ENCODE assay signal across 1 cellular context in the genomic region with DNA sequence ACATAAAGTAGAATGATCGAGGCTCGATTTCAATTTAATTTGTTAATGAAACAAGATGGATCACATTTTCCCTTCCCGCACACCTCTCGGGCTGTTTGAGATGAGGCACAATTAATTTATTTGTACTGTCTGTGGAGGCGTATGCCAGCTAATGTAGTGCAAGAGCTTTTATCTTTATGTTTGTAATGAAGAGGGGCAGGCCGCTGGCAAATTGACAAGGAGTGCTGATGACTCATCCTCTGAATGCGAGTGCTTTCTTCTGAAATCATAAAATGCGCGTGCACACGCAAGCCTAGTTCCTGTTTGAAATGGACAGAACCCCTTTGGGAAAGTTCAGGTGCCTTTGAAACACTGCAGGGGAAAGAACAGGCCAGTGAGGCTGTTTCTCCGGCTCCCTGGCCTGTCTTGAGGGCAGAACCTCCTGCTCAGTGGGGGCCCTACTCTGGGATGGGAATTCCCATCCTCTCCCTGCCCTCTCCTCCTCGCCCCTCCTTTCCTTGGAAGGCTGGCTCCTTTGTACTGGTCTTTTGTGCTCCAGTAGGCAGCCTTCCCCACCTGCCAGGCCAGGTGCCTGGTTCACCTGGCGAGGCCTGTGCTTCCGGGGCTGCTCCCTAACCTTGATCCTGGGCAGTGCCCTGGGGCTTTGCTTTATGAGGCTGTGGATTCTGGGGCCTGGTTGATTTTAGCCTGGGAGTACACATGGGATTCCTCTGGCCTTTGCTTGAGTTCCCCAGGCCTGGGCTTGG.
TF ChIP-seq lines count a peak whose summit lies in the region.

No MANE protein-coding gene starts in this region.

TF ChIP-seq in K562, 482 proteins besides CTCF, POLR2A, EP300 and RAD21 (continued from another document and continues in another):
- no peak for TF ChIP-seq ZC3H11A (IDR thresholded peaks at IDR 0.05; ENCODE audit: low read depth, low read length)
- TF ChIP-seq, protein P1, sequence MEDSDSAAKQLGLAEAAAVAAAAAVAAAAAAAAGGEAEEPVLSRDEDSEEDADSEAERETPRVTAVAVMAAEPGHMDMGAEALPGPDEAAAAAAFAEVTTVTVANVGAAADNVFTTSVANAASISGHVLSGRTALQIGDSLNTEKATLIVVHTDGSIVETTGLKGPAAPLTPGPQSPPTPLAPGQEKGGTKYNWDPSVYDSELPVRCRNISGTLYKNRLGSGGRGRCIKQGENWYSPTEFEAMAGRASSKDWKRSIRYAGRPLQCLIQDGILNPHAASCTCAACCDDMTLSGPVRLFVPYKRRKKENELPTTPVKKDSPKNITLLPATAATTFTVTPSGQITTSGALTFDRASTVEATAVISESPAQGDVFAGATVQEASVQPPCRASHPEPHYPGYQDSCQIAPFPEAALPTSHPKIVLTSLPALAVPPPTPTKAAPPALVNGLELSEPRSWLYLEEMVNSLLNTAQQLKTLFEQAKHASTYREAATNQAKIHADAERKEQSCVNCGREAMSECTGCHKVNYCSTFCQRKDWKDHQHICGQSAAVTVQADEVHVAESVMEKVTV (CRISPR knock-in tag; IDR thresholded peaks at IDR 0.05): no peak
- TF ChIP-seq MTA2 (IDR thresholded peaks at IDR 0.05; ENCODE audit: low read depth): no peak
- TF ChIP-seq CREB1 (IDR thresholded peaks at IDR 0.05): 0 out of 2 replicates have a peak, but pooled peaks have one; percentile 13
- TF ChIP-seq CREB1 (CRISPR knock-in tag; IDR thresholded peaks at IDR 0.05): no peak
- TF ChIP-seq ZNF274 (IDR thresholded peaks at IDR 0.05; ENCODE audit: borderline replicate concordance, low read depth, low read length): no peak
- TF ChIP-seq ZC3H4 (CRISPR knock-in tag; IDR thresholded peaks at IDR 0.05; ENCODE audit: borderline replicate concordance): no peak
- no peak for TF ChIP-seq ZNF347 (CRISPR knock-in tag; IDR thresholded peaks at IDR 0.05; ENCODE audit: low read depth)
- peak; percentile 58; the same call in 1 of the 2 replicates for TF ChIP-seq MYNN (IDR thresholded peaks at IDR 0.05)
- no peak for TF ChIP-seq MYNN (CRISPR knock-in tag; IDR thresholded peaks at IDR 0.05)
- no peak for TF ChIP-seq SAFB2 (IDR thresholded peaks at IDR 0.05; ENCODE audit: borderline replicate concordance, low read depth, low read length, severe bottlenecking)
- TF ChIP-seq, protein P2, sequence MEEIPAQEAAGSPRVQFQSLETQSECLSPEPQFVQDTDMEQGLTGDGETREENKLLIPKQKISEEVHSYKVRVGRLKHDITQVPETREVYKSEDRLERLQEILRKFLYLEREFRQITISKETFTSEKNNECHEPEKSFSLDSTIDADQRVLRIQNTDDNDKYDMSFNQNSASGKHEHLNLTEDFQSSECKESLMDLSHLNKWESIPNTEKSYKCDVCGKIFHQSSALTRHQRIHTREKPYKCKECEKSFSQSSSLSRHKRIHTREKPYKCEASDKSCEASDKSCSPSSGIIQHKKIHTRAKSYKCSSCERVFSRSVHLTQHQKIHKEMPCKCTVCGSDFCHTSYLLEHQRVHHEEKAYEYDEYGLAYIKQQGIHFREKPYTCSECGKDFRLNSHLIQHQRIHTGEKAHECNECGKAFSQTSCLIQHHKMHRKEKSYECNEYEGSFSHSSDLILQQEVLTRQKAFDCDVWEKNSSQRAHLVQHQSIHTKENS (CRISPR knock-in tag; IDR thresholded peaks at IDR 0.05): no peak
- TF ChIP-seq, protein P3, sequence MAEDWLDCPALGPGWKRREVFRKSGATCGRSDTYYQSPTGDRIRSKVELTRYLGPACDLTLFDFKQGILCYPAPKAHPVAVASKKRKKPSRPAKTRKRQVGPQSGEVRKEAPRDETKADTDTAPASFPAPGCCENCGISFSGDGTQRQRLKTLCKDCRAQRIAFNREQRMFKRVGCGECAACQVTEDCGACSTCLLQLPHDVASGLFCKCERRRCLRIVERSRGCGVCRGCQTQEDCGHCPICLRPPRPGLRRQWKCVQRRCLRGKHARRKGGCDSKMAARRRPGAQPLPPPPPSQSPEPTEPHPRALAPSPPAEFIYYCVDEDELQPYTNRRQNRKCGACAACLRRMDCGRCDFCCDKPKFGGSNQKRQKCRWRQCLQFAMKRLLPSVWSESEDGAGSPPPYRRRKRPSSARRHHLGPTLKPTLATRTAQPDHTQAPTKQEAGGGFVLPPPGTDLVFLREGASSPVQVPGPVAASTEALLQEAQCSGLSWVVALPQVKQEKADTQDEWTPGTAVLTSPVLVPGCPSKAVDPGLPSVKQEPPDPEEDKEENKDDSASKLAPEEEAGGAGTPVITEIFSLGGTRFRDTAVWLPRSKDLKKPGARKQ (CRISPR knock-in tag; IDR thresholded peaks at IDR 0.05): peak; percentile 94
- no peak for TF ChIP-seq MTA1 (IDR thresholded peaks at IDR 0.05; ENCODE audit: borderline replicate concordance)
- TF ChIP-seq SMARCA4 (IDR thresholded peaks at IDR 0.05): peak; percentile 85
- TF ChIP-seq NR1H2 (CRISPR knock-in tag; IDR thresholded peaks at IDR 0.05): no peak
- TF ChIP-seq TAF15 (IDR thresholded peaks at IDR 0.05; ENCODE audit: low read depth, low read length): no peak
- TF ChIP-seq TCF7 (IDR thresholded peaks at IDR 0.05; ENCODE audit: borderline replicate concordance): no peak
- TF ChIP-seq ZNF316 (IDR thresholded peaks at IDR 0.05): peak; percentile 29; the same call in 1 of the 2 replicates
- TF ChIP-seq, protein P4, sequence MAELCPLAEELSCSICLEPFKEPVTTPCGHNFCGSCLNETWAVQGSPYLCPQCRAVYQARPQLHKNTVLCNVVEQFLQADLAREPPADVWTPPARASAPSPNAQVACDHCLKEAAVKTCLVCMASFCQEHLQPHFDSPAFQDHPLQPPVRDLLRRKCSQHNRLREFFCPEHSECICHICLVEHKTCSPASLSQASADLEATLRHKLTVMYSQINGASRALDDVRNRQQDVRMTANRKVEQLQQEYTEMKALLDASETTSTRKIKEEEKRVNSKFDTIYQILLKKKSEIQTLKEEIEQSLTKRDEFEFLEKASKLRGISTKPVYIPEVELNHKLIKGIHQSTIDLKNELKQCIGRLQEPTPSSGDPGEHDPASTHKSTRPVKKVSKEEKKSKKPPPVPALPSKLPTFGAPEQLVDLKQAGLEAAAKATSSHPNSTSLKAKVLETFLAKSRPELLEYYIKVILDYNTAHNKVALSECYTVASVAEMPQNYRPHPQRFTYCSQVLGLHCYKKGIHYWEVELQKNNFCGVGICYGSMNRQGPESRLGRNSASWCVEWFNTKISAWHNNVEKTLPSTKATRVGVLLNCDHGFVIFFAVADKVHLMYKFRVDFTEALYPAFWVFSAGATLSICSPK (IDR thresholded peaks at IDR 0.05; ENCODE audit: borderline replicate concordance): no peak
- TF ChIP-seq RBBP5 (IDR thresholded peaks at IDR 0.05; ENCODE audit: borderline replicate concordance, insufficient read depth, low read length, poor library complexity, severe bottlenecking): peak; percentile 21
- TF ChIP-seq NBN (IDR thresholded peaks at IDR 0.05; ENCODE audit: low read depth): no peak
- no peak for TF ChIP-seq ZNF76 (CRISPR knock-in tag; IDR thresholded peaks at IDR 0.05; ENCODE audit: borderline replicate concordance)
- TF ChIP-seq MAZ (CRISPR knock-in tag; conservative IDR thresholded peaks at IDR 0.05 in 1 of 2, IDR thresholded peaks at IDR 0.05 in 1 of 2): peak in 1 of 2 experiments; percentile 24; a peak in 1 of 4 replicates
- no peak for TF ChIP-seq ZNF282 (CRISPR knock-in tag; IDR thresholded peaks at IDR 0.05)
- TF ChIP-seq, protein P5, sequence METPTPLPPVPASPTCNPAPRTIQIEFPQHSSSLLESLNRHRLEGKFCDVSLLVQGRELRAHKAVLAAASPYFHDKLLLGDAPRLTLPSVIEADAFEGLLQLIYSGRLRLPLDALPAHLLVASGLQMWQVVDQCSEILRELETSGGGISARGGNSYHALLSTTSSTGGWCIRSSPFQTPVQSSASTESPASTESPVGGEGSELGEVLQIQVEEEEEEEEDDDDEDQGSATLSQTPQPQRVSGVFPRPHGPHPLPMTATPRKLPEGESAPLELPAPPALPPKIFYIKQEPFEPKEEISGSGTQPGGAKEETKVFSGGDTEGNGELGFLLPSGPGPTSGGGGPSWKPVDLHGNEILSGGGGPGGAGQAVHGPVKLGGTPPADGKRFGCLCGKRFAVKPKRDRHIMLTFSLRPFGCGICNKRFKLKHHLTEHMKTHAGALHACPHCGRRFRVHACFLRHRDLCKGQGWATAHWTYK (CRISPR knock-in tag; IDR thresholded peaks at IDR 0.05): no peak
- TF ChIP-seq EGR1 (conservative IDR thresholded peaks at IDR 0.05): peak; percentile 33; the same call in 1 of the 2 replicates
- TF ChIP-seq CAMTA2 (CRISPR knock-in tag; conservative IDR thresholded peaks at IDR 0.05): no peak
- no peak for TF ChIP-seq KAT7 (CRISPR knock-in tag; IDR thresholded peaks at IDR 0.05; ENCODE audit: borderline replicate concordance)
- TF ChIP-seq MAFF (IDR thresholded peaks at IDR 0.05; ENCODE audit: low read length): peak; percentile 24; the same call in 1 of the 2 replicates
- TF ChIP-seq, protein P6, sequence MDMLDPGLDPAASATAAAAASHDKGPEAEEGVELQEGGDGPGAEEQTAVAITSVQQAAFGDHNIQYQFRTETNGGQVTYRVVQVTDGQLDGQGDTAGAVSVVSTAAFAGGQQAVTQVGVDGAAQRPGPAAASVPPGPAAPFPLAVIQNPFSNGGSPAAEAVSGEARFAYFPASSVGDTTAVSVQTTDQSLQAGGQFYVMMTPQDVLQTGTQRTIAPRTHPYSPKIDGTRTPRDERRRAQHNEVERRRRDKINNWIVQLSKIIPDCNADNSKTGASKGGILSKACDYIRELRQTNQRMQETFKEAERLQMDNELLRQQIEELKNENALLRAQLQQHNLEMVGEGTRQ (CRISPR knock-in tag; IDR thresholded peaks at IDR 0.05): no peak
- no peak for TF ChIP-seq ZNF551 (CRISPR knock-in tag; IDR thresholded peaks at IDR 0.05)
- TF ChIP-seq BMI1 (IDR thresholded peaks at IDR 0.05; ENCODE audit: low read length): no peak
- peak; percentile 48 for TF ChIP-seq ELF1 (tag; IDR thresholded peaks at IDR 0.05)
- TF ChIP-seq, protein P7, sequence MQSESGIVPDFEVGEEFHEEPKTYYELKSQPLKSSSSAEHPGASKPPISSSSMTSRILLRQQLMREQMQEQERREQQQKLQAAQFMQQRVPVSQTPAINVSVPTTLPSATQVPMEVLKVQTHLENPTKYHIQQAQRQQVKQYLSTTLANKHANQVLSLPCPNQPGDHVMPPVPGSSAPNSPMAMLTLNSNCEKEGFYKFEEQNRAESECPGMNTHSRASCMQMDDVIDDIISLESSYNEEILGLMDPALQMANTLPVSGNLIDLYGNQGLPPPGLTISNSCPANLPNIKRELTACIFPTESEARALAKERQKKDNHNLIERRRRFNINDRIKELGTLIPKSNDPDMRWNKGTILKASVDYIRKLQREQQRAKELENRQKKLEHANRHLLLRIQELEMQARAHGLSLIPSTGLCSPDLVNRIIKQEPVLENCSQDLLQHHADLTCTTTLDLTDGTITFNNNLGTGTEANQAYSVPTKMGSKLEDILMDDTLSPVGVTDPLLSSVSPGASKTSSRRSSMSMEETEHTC (IDR thresholded peaks at IDR 0.05): no peak
- TF ChIP-seq, protein P8, sequence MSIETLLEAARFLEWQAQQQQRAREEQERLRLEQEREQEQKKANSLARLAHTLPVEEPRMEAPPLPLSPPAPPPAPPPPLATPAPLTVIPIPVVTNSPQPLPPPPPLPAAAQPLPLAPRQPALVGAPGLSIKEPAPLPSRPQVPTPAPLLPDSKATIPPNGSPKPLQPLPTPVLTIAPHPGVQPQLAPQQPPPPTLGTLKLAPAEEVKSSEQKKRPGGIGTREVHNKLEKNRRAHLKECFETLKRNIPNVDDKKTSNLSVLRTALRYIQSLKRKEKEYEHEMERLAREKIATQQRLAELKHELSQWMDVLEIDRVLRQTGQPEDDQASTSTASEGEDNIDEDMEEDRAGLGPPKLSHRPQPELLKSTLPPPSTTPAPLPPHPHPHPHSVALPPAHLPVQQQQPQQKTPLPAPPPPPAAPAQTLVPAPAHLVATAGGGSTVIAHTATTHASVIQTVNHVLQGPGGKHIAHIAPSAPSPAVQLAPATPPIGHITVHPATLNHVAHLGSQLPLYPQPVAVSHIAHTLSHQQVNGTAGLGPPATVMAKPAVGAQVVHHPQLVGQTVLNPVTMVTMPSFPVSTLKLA (conservative IDR thresholded peaks at IDR 0.05): peak in 1 of 2 experiments; percentile 49; a peak in 2 of 4 replicates
- TF ChIP-seq, protein P9, sequence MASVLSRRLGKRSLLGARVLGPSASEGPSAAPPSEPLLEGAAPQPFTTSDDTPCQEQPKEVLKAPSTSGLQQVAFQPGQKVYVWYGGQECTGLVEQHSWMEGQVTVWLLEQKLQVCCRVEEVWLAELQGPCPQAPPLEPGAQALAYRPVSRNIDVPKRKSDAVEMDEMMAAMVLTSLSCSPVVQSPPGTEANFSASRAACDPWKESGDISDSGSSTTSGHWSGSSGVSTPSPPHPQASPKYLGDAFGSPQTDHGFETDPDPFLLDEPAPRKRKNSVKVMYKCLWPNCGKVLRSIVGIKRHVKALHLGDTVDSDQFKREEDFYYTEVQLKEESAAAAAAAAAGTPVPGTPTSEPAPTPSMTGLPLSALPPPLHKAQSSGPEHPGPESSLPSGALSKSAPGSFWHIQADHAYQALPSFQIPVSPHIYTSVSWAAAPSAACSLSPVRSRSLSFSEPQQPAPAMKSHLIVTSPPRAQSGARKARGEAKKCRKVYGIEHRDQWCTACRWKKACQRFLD (CRISPR knock-in tag; IDR thresholded peaks at IDR 0.05): no peak
- no peak for TF ChIP-seq CBX3 (IDR thresholded peaks at IDR 0.05; ENCODE audit: borderline replicate concordance in 1 of 2, low read length in 2 of 2)
- TF ChIP-seq ZNF324 (CRISPR knock-in tag; IDR thresholded peaks at IDR 0.05): no peak
- no peak for TF ChIP-seq ZNF696 (CRISPR knock-in tag; conservative IDR thresholded peaks at IDR 0.05)
- TF ChIP-seq KAT2B (IDR thresholded peaks at IDR 0.05; ENCODE audit: low read depth, low read length): no peak
- 0 out of 2 replicates have a peak, but pooled peaks have one; percentile 5 for TF ChIP-seq TCF3 (CRISPR knock-in tag; IDR thresholded peaks at IDR 0.05)
- no peak for TF ChIP-seq GABPB2 (CRISPR knock-in tag; conservative IDR thresholded peaks at IDR 0.05)
- TF ChIP-seq TRIM24 (IDR thresholded peaks at IDR 0.05): 0 out of 4 replicates have a peak, but pooled peaks of 1 of the 2 experiments have one; percentile 18
- no peak for TF ChIP-seq BDP1 (IDR thresholded peaks at IDR 0.05; ENCODE audit: insufficient read depth, insufficient read length)
- TF ChIP-seq, protein P10, sequence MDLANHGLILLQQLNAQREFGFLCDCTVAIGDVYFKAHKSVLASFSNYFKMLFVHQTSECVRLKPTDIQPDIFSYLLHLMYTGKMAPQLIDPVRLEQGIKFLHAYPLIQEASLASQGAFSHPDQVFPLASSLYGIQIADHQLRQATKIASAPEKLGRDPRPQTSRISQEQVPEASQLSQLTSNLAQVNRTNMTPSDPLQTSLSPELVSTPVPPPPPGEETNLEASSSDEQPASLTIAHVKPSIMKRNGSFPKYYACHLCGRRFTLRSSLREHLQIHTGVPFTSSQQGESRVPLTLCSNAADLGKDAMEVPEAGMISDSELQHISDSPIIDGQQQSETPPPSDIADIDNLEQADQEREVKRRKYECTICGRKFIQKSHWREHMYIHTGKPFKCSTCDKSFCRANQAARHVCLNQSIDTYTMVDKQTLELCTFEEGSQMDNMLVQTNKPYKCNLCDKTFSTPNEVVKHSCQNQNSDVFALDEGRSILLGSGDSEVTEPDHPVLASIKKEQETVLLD (IDR thresholded peaks at IDR 0.05): no peak
- TF ChIP-seq NR2C2 (CRISPR knock-in tag; IDR thresholded peaks at IDR 0.05): no peak
- no peak for TF ChIP-seq NR2C2 (tag; IDR thresholded peaks at IDR 0.05)
- TF ChIP-seq DIDO1 (tag; IDR thresholded peaks at IDR 0.05; ENCODE audit: low read depth): no peak
- TF ChIP-seq DPF2 (IDR thresholded peaks at IDR 0.05): peak; percentile 86
